15 cellular contexts compared by ENCODE assay signal in the genomic region with DNA sequence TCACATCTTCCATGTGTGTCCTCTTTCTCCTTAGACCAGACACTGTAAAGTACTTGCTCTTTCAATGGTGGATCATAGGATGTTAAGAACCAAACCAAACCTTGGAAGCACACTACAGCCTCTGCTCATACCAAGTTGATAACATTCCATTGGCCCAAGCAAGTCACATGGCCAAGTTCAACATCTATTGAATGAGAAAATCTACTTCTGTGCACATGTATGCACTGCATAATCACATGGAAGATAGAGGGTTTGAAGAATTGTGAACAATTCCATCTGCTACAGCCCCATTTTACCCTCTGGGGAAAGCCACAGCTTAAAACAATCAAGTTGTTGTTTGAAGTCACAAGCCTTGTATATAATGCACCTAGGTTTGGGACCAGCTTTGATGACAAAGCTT.
DNase-seq lines count a peak whose midpoint lies in the region; ATAC-seq and TF ChIP-seq lines count a peak whose summit lies in the region.
"Had no signal": no experiment of that assay in that cellular context is flagged by ENCODE, and none has a peak within 500 bp of the region (broad histone marks: within the 10 kb centered on the region; RNA-seq: fewer than 3 reads in every experiment).

No MANE protein-coding gene starts in this region.

- peaks cover 54% of the 10 kb centered on the region for H3K4me1 Mint-ChIP-seq in WTC11
- peaks cover 25% of the 10 kb centered on the region for H3K4me1 Mint-ChIP-seq in endothelial cell (ENCODE audit: unreplicated experiment)

- H3K27ac ChIP-seq in HUES48 (ENCODE audit: low read depth, low read length) (peak overlapping the region; percentile 87), neuronal stem cell (replicated peaks; ENCODE audit: low read length) (no peak overlapping the region), A673 (ENCODE audit: low read depth, low read length, poor library complexity, severe bottlenecking) (no peak overlapping the region)
- H3K27ac ChIP-seq: A549 had no signal

- H3K23ac ChIP-seq in neuronal stem cell (ENCODE audit: low read depth, low read length, poor library complexity), result no peak overlapping the region

- no peak overlapping the region for H3K14ac ChIP-seq in neuronal stem cell (ENCODE audit: low read length)

- DNase-seq in WTC11 (ENCODE audit: low spot score), result no peak
- DNase-seq in endothelial cell (ENCODE audit: low spot score), result no peak
- DNase-seq in neuronal stem cell (ENCODE audit: low spot score), result no peak
- DNase-seq in ecto neural progenitor cell (ENCODE audit: low spot score), result no peak
- DNase-seq in NCI-H526 (lab: John Stamatoyannopoulos, UW), result no peak
- DNase-seq in A673 (ENCODE audit: low spot score), result no peak
- DNase-seq: DMS53, GF-D8, GOT3, HCEC 1CT, HFFc6 had no signal

- H2BK120ac ChIP-seq in neuronal stem cell (ENCODE audit: low read depth, low read length), result no peak overlapping the region

- H3K27me3 ChIP-seq in HUES48 (ENCODE audit: control insufficient read depth, insufficient read depth, low read length), result no peaks in the 10 kb centered on the region
- no peaks in the 10 kb centered on the region for H3K27me3 ChIP-seq in neuronal stem cell (ENCODE audit: control insufficient read depth in 3 of 3, insufficient read depth in 3 of 3, low read depth in 1 of 3, low read length in 3 of 3)
- H3K27me3 ChIP-seq in A673 (replicated peaks; ENCODE audit: insufficient read depth, low read depth, low read length, poor library complexity), result no peaks in the 10 kb centered on the region

- H2BK15ac ChIP-seq in neuronal stem cell (ENCODE audit: low read length), result no peak overlapping the region

- no peak for TF ChIP-seq CTCF in WTC11 (IDR thresholded peaks at IDR 0.05)
- TF ChIP-seq CTCF in endothelial cell (IDR thresholded peaks at IDR 0.05; ENCODE audit: unreplicated experiment), result no peak
- no peak for TF ChIP-seq CTCF in A673 (conservative IDR thresholded peaks at IDR 0.05; ENCODE audit: low read depth, low read length)

- no peak overlapping the region for H2BK5ac ChIP-seq in neuronal stem cell (ENCODE audit: low read length)

- no peak overlapping the region for H3K4me3 Mint-ChIP-seq in WTC11
- H3K4me3 Mint-ChIP-seq in endothelial cell (ENCODE audit: unreplicated experiment), result no peak overlapping the region
- H3K4me3 Mint-ChIP-seq: CD14-positive monocyte, HFFc6, IgD-negative memory B cell had no signal

- no peak overlapping the region for H2BK12ac ChIP-seq in neuronal stem cell (ENCODE audit: low read length)

- intact Hi-C loops in A673 (cut with micrococcal nuclease; ENCODE audit: unreplicated experiment), result no loop called here

- no peak overlapping the region for H3K9ac ChIP-seq in HUES48 (ENCODE audit: low read depth, low read length)
- H3K9ac ChIP-seq in neuronal stem cell (ENCODE audit: low read depth, low read length, poor library complexity), result no peak overlapping the region

- CTCF ChIA-PET in WTC11 (lab: Charles Lee), result interaction anchor here (3.1 kb wide), 1 partner anchor 50 kb away, joined by 13 read pairs; no protein-coding TSS in a partner anchor
- CTCF ChIA-PET in A673 (lab: Charles Lee), result no interaction called here

- H3K4me1 ChIP-seq in HUES48 (ENCODE audit: control insufficient read depth, insufficient read depth, low read length) (peaks cover 39% of the 10 kb centered on the region), neuronal stem cell (ENCODE audit: control insufficient read depth in 2 of 2, insufficient read depth in 1 of 2, low read depth in 1 of 2, low read length in 2 of 2) (peaks cover 9 to 16% of the 10 kb centered on the region in 2 donors), A673 (ENCODE audit: insufficient read depth, low read length, poor library complexity, severe bottlenecking) (no peaks in the 10 kb centered on the region)
- H3K4me1 ChIP-seq: A549 had no signal

- peaks cover 6% of the 10 kb centered on the region; the same call in 1 of the 2 replicates for H3K9me3 Mint-ChIP-seq in WTC11
- no peaks in the 10 kb centered on the region for H3K9me3 Mint-ChIP-seq in endothelial cell (ENCODE audit: unreplicated experiment)
- H3K9me3 Mint-ChIP-seq: HFFc6 had no signal

- H3K27me3 Mint-ChIP-seq in WTC11 (ENCODE audit: low read depth) (peaks cover 2% of the 10 kb centered on the region; the same call in 1 of the 2 replicates), endothelial cell (ENCODE audit: unreplicated experiment) (peaks cover 5% of the 10 kb centered on the region)

- no peaks in the 10 kb centered on the region for H3K9me3 ChIP-seq in HUES48 (ENCODE audit: control insufficient read depth, insufficient read depth, low read length)
- H3K9me3 ChIP-seq in neuronal stem cell (replicated peaks in 1 of 2; ENCODE audit: control insufficient read depth in 2 of 2, insufficient read depth in 1 of 2, low read depth in 1 of 2, low read length in 2 of 2), result no peaks in the 10 kb centered on the region
- no peaks in the 10 kb centered on the region for H3K9me3 ChIP-seq in A673 (ENCODE audit: low read depth, low read length, poor library complexity, severe bottlenecking)
- H3K9me3 ChIP-seq: A549 had no signal

- no peak overlapping the region for H4K8ac ChIP-seq in neuronal stem cell (ENCODE audit: low read depth, low read length)

- H3K4me3 ChIP-seq in HUES48 (ENCODE audit: low read depth, low read length) (no peak overlapping the region), neuronal stem cell (ENCODE audit: low read length in 2 of 2) (no peak overlapping the region), A673 (ENCODE audit: low read depth, low read length, poor library complexity, severe bottlenecking) (no peak overlapping the region)
- H3K4me3 ChIP-seq: A549 had no signal

- no peaks in the 10 kb centered on the region for H3K79me1 ChIP-seq in neuronal stem cell (ENCODE audit: low read depth, low read length)

- H2AK5ac ChIP-seq in neuronal stem cell (ENCODE audit: low read depth, low read length), result no peak overlapping the region

- H3K4ac ChIP-seq in neuronal stem cell (ENCODE audit: low read length), result no peak overlapping the region

- no TSS peak for BruUV-seq in A673 (replicated peaks; lab: Mats Ljungman, UMichigan)

- H4K91ac ChIP-seq in neuronal stem cell (ENCODE audit: low read depth, low read length, poor library complexity), result no peak overlapping the region

- POLR2A ChIA-PET in WTC11 (lab: Charles Lee), result no interaction called here
- POLR2A ChIA-PET in A673 (lab: Charles Lee; ENCODE audit: low non-redundant PET), result no interaction called here

- H3K36me3 Mint-ChIP-seq in WTC11, result no peaks in the 10 kb centered on the region
- no peaks in the 10 kb centered on the region for H3K36me3 Mint-ChIP-seq in endothelial cell (ENCODE audit: low read depth, unreplicated experiment)
- H3K36me3 Mint-ChIP-seq: CD14-positive monocyte, IgD-negative memory B cell had no signal

- H3K36me3 ChIP-seq in HUES48 (ENCODE audit: control insufficient read depth, insufficient read depth, low read length) (no peaks in the 10 kb centered on the region), neuronal stem cell (replicated peaks in 1 of 2; ENCODE audit: control insufficient read depth in 2 of 2, insufficient read depth in 2 of 2, low read length in 2 of 2) (no peaks in the 10 kb centered on the region), A673 (ENCODE audit: insufficient read depth, low read length, poor library complexity, severe bottlenecking) (no peaks in the 10 kb centered on the region)

- H3K27ac Mint-ChIP-seq in WTC11 (no peak overlapping the region), endothelial cell (ENCODE audit: unreplicated experiment) (peak overlapping the region; percentile 37)
- H3K27ac Mint-ChIP-seq: CD14-positive monocyte, HFFc6, IgD-negative memory B cell had no signal

- H2AFZ ChIP-seq in neuronal stem cell (ENCODE audit: low read length), result peak overlapping the region; percentile 81

- no peak overlapping the region for H3K18ac ChIP-seq in neuronal stem cell (ENCODE audit: low read length)

- no peak overlapping the region for H3K4me2 ChIP-seq in neuronal stem cell (ENCODE audit: insufficient read depth, low read length, poor library complexity, severe bottlenecking)
- H3K4me2 ChIP-seq: A549 had no signal

- ATAC-seq in WTC11, result no peak
- ATAC-seq: A549 had no signal

TF ChIP-seq in WTC11, 78 proteins besides CTCF, POLR2A, EP300 and RAD21:
- TF ChIP-seq, protein P1, sequence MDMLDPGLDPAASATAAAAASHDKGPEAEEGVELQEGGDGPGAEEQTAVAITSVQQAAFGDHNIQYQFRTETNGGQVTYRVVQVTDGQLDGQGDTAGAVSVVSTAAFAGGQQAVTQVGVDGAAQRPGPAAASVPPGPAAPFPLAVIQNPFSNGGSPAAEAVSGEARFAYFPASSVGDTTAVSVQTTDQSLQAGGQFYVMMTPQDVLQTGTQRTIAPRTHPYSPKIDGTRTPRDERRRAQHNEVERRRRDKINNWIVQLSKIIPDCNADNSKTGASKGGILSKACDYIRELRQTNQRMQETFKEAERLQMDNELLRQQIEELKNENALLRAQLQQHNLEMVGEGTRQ (CRISPR knock-in tag; IDR thresholded peaks at IDR 0.05), result 0 out of 2 replicates have a peak, but pooled peaks have one; percentile 34
- no peak for TF ChIP-seq ATF1 (CRISPR knock-in tag; IDR thresholded peaks at IDR 0.05)
TF ChIP-seq in WTC11: peak in this region for 1.
